Comparison of ENCODE assay signal across 1 cellular context in the genomic region with DNA sequence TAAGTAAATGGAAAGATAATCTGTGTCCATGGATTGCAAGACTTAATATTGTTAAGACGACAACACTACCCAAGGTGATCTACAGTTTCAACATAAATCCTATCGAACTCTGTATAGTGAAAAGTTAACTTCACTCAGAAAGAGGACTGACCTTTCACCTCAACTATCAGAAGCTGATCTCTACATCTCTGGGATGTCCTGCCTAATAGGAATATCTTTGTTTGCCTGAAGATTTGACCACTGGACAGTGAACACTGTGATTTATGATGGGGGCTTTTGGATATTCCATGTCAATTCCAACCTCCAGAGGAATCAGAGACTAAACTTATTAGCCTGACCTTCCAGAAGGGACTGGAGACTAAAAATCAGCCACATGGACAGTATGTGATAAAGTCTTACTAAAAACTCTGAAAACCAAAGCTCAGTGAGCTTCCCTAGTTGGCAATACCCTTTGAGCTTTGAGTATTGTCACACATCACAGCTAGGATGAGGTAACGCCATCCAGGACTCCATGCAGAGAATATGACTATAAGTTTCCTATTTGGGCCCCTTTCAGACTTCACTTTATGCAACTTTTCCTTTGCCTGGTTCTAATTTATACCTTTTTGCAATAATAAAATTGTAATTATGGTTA.
TF ChIP-seq lines count a peak whose summit lies in the region.

No MANE protein-coding gene starts in this region.

TF ChIP-seq in HepG2, 621 proteins besides CTCF, POLR2A, EP300 and RAD21 (continued from another document):
- TF ChIP-seq PRDM10 (CRISPR knock-in tag; IDR thresholded peaks at IDR 0.05; ENCODE audit: low read depth) (no peak), CEBPB (IDR thresholded peaks at IDR 0.05; ENCODE audit: borderline replicate concordance, low read depth, low read length) (peak; percentile 18; the same call in 1 of the 2 replicates)
